In genomic region chr18:62037012-62037742, GRCh38 we compare ENCODE assay signal across 16 cellular contexts.
A peak's percentile ranks its signal among the peaks of the same experiment; 100 is the strongest.
DNase-seq lines count a peak whose midpoint lies in the region; ATAC-seq and TF ChIP-seq lines count a peak whose summit lies in the region.
"Had no signal": no experiment of that assay in that cellular context is flagged by ENCODE, and none has a peak within 500 bp of the region (broad histone marks: within the 10 kb centered on the region; RNA-seq: fewer than 3 reads in every experiment).

No MANE protein-coding gene starts in this region.

- peaks cover 0 to 6% of the 10 kb centered on the region in 2 donors for H3K36me3 Mint-ChIP-seq in stimulated activated naive B cell treated with anti-CD40 and anti-IgM and Interleukin-4, amounts not matched to agents 10 μg/mL and 1 μg/mL and 100 μg/mL, for 72 hours

- H2BK15ac ChIP-seq in neuronal stem cell (ENCODE audit: low read length): no peak overlapping the region

- H3K4me1 ChIP-seq in right cardiac atrium (ENCODE audit: control insufficient read depth, insufficient read depth, low read length) (peaks cover 4% of the 10 kb centered on the region), neuronal stem cell (ENCODE audit: control insufficient read depth in 2 of 2, insufficient read depth in 1 of 2, low read depth in 1 of 2, low read length in 2 of 2) (no peaks in the 10 kb centered on the region)
- H3K4me1 ChIP-seq: HAP-1 had no signal

- H3K14ac ChIP-seq in neuronal stem cell (ENCODE audit: low read length): no peak overlapping the region

- H3K9me3 ChIP-seq in right cardiac atrium (ENCODE audit: control insufficient read depth, low read length) (no peaks in the 10 kb centered on the region), neuronal stem cell (replicated peaks in 1 of 2; ENCODE audit: control insufficient read depth in 2 of 2, insufficient read depth in 1 of 2, low read depth in 1 of 2, low read length in 2 of 2) (peaks cover 0 to 2% of the 10 kb centered on the region in 2 donors)
- H3K9me3 ChIP-seq: HAP-1, SJSA1 had no signal

- H3K4me3 ChIP-seq in right cardiac atrium (ENCODE audit: low read length) (no peak overlapping the region), neuronal stem cell (ENCODE audit: low read length in 2 of 2) (no peak overlapping the region)
- H3K4me3 ChIP-seq: HAP-1, SJSA1 had no signal

- WGBS in right cardiac atrium: 67% methylated on average over 11 of the region's 11 CpGs
- WGBS in neuronal stem cell (ENCODE audit: extremely low coverage in 2 of 2, insufficient read length in 2 of 2, insufficient replicate concordance in 1 of 2), 2 donors: no CpG with 5 or more reads among the region's 11 CpGs

- ATAC-seq in Right ventricle myocardium inferior: peak; percentile 78
- peak; percentile 72 to 90 for ATAC-seq in right cardiac atrium
- ATAC-seq in GM18861 (IDR thresholded peaks at IDR 0.05; ENCODE audit: unreplicated experiment): no peak
- ATAC-seq in stimulated activated naive B cell treated with anti-CD40 and anti-IgM and Interleukin-4, amounts not matched to agents 10 μg/mL and 1 μg/mL and 100 μg/mL, for 72 hours (replicated peaks): no peak
- ATAC-seq: CD8-positive, alpha-beta T cell had no signal

- no peaks in the 10 kb centered on the region for H3K36me3 ChIP-seq in neuronal stem cell (replicated peaks in 1 of 2; ENCODE audit: control insufficient read depth in 2 of 2, insufficient read depth in 2 of 2, low read length in 2 of 2)
- H3K36me3 ChIP-seq: HAP-1, SJSA1 had no signal

- no peak overlapping the region for H3K23ac ChIP-seq in neuronal stem cell (ENCODE audit: low read depth, low read length, poor library complexity)

- no peak overlapping the region for H4K91ac ChIP-seq in neuronal stem cell (ENCODE audit: low read depth, low read length, poor library complexity)

- H3K9ac ChIP-seq in neuronal stem cell (ENCODE audit: low read depth, low read length, poor library complexity): no peak overlapping the region

- no peaks in the 10 kb centered on the region for H3K79me1 ChIP-seq in neuronal stem cell (ENCODE audit: low read depth, low read length)

- no peak overlapping the region for H2AK5ac ChIP-seq in neuronal stem cell (ENCODE audit: low read depth, low read length)

- H3K4me3 Mint-ChIP-seq in stimulated activated naive B cell treated with anti-CD40 and anti-IgM and Interleukin-4, amounts not matched to agents 10 μg/mL and 1 μg/mL and 100 μg/mL, for 72 hours: no peak overlapping the region
- H3K4me3 Mint-ChIP-seq: CD8-positive, alpha-beta T cell; IgD-negative memory B cell had no signal

- no peak for TF ChIP-seq CTCF in RWPE1 (conservative IDR thresholded peaks at IDR 0.05; ENCODE audit: low read depth)

- H3K27ac Mint-ChIP-seq in stimulated activated naive B cell treated with anti-CD40 and anti-IgM and Interleukin-4, amounts not matched to agents 10 μg/mL and 1 μg/mL and 100 μg/mL, for 72 hours: no peak overlapping the region
- H3K27ac Mint-ChIP-seq: CD8-positive, alpha-beta T cell; IgD-negative memory B cell had no signal

- H4K8ac ChIP-seq in neuronal stem cell (ENCODE audit: low read depth, low read length): no peak overlapping the region

- H2AFZ ChIP-seq in neuronal stem cell (ENCODE audit: low read length): no peak overlapping the region

- intact Hi-C loops in Right ventricle myocardium inferior (cut with DNase I): loop anchor here (5.0 kb wide), 1 partner anchor 400 kb away; no protein-coding TSS in a partner anchor
- intact Hi-C loops in cardiac septum (cut with DNase I): no loop called here
- intact Hi-C loops in right cardiac atrium (cut with DNase I): no loop called here

- DNase-seq in Right ventricle myocardium inferior (ENCODE audit: missing footprints): no peak
- no peak for DNase-seq in cardiac septum (ENCODE audit: low spot score)
- DNase-seq in right cardiac atrium: peak; percentile 28 to 67 (median 58)
- DNase-seq in neuronal stem cell (ENCODE audit: low spot score): no peak
- no peak for DNase-seq in NCI-H510A treated with DMSO at 0.1 percent for 48 hours (lab: John Stamatoyannopoulos, UW)
- no peak for DNase-seq in RWPE1 (ENCODE audit: low spot score)
- DNase-seq in stimulated activated naive B cell treated with anti-CD40 and anti-IgM and Interleukin-4, amounts not matched to agents 10 μg/mL and 1 μg/mL and 100 μg/mL, for 72 hours: no peak
- DNase-seq: CD8-positive, alpha-beta T cell; NCI-H1436; NCI-H2029 treated with DMSO at 0.1 percent for 48 hours; NCI-H510A had no signal

- H3K27me3 Mint-ChIP-seq in stimulated activated naive B cell treated with anti-CD40 and anti-IgM and Interleukin-4, amounts not matched to agents 10 μg/mL and 1 μg/mL and 100 μg/mL, for 72 hours: peaks cover 4 to 5% of the 10 kb centered on the region in 2 donors
- H3K27me3 Mint-ChIP-seq: IgD-negative memory B cell had no signal

- H2BK12ac ChIP-seq in neuronal stem cell (ENCODE audit: low read length): no peak overlapping the region

- no peaks in the 10 kb centered on the region for H3K4me1 Mint-ChIP-seq in stimulated activated naive B cell treated with anti-CD40 and anti-IgM and Interleukin-4, amounts not matched to agents 10 μg/mL and 1 μg/mL and 100 μg/mL, for 72 hours
- H3K4me1 Mint-ChIP-seq: IgD-negative memory B cell had no signal

- POLR2A ChIA-PET in RWPE1 (lab: Yijun Ruan, JAX; ENCODE audit: low non-redundant PET): no interaction called here

- no peak overlapping the region for H3K4me2 ChIP-seq in neuronal stem cell (ENCODE audit: insufficient read depth, low read length, poor library complexity, severe bottlenecking)

- H3K27ac ChIP-seq in right cardiac atrium (ENCODE audit: low read length) (peak overlapping the region; percentile 40), neuronal stem cell (replicated peaks; ENCODE audit: low read length) (no peak overlapping the region), RWPE1 (no peak overlapping the region)
- H3K27ac ChIP-seq: 22Rv1, SJSA1 had no signal

- CTCF ChIA-PET in RWPE1 (lab: Yijun Ruan, JAX): no interaction called here

- H3K27me3 ChIP-seq in right cardiac atrium (ENCODE audit: control insufficient read depth, insufficient read depth) (no peaks in the 10 kb centered on the region), neuronal stem cell (ENCODE audit: control insufficient read depth in 3 of 3, insufficient read depth in 3 of 3, low read depth in 1 of 3, low read length in 3 of 3) (no peaks in the 10 kb centered on the region)
- H3K27me3 ChIP-seq: SJSA1 had no signal

- no peaks in the 10 kb centered on the region for H3K9me3 Mint-ChIP-seq in stimulated activated naive B cell treated with anti-CD40 and anti-IgM and Interleukin-4, amounts not matched to agents 10 μg/mL and 1 μg/mL and 100 μg/mL, for 72 hours
- H3K9me3 Mint-ChIP-seq: CD8-positive, alpha-beta T cell; IgD-negative memory B cell had no signal

- no peak overlapping the region for H2BK5ac ChIP-seq in neuronal stem cell (ENCODE audit: low read length)

- H2BK120ac ChIP-seq in neuronal stem cell (ENCODE audit: low read depth, low read length): no peak overlapping the region

- H3K18ac ChIP-seq in neuronal stem cell (ENCODE audit: low read length): peak overlapping the region; percentile 28

- no peak overlapping the region for H3K4ac ChIP-seq in neuronal stem cell (ENCODE audit: low read length)

Comparison
In these comparisons a context has a peak if more than half of its experiments do, and no peak if none do; other contexts are left out.
1. DNase-seq: peak in right cardiac atrium (3 of 3); none in Right ventricle myocardium inferior (single experiment), cardiac septum (single experiment), neuronal stem cell (single experiment), NCI-H510A treated with DMSO at 0.1 percent for 48 hours (single experiment), RWPE1 (single experiment) and stimulated activated naive B cell treated with anti-CD40 and anti-IgM and Interleukin-4, amounts not matched to agents 10 μg/mL and 1 μg/mL and 100 μg/mL, for 72 hours (single experiment).
2. ATAC-seq: peak in Right ventricle myocardium inferior (single experiment) and right cardiac atrium (2 of 2); none in GM18861 (single experiment) and stimulated activated naive B cell treated with anti-CD40 and anti-IgM and Interleukin-4, amounts not matched to agents 10 μg/mL and 1 μg/mL and 100 μg/mL, for 72 hours (0 of 2).